Comparison of ENCODE assay signal across 15 cellular contexts in genomic region chr22:44931077-44931540, GRCh38.
DNase-seq lines count a peak whose midpoint lies in the region; TF ChIP-seq lines count a peak whose summit lies in the region.
"Had no signal": no experiment of that assay in that cellular context is flagged by ENCODE, and none has a peak within 500 bp of the region (broad histone marks: within the 10 kb centered on the region; RNA-seq: fewer than 3 reads in every experiment).

No MANE protein-coding gene starts in this region.

- H3K4me3 ChIP-seq in HFF-Myc (replicated peaks; ENCODE audit: low read depth, low read length) (no peak overlapping the region), A673 (ENCODE audit: low read depth, low read length, poor library complexity, severe bottlenecking) (no peak overlapping the region)
- H3K4me3 ChIP-seq: SJSA1 had no signal

- H3K27ac Mint-ChIP-seq in activated CD4-positive, alpha-beta memory T cell treated with anti-CD3 and anti-CD28 coated beads for 36 hours: no peak overlapping the region
- H3K27ac Mint-ChIP-seq: activated naive CD4-positive, alpha-beta T cell treated with anti-CD3 and anti-CD28 coated beads, Interleukin-2, amount 50 U/mL, for 24 hours; progenitor cell of endocrine pancreas had no signal

- H3K27me3 Mint-ChIP-seq in activated CD4-positive, alpha-beta memory T cell treated with anti-CD3 and anti-CD28 coated beads for 36 hours: peaks cover 5% of the 10 kb centered on the region
- H3K27me3 Mint-ChIP-seq: activated naive CD4-positive, alpha-beta T cell treated with anti-CD3 and anti-CD28 coated beads, Interleukin-2, amount 50 U/mL, for 24 hours; progenitor cell of endocrine pancreas had no signal

- H3K36me3 ChIP-seq in A673 (ENCODE audit: insufficient read depth, low read length, poor library complexity, severe bottlenecking): no peaks in the 10 kb centered on the region
- H3K36me3 ChIP-seq: SJSA1 had no signal

- no peaks in the 10 kb centered on the region for H3K9me3 Mint-ChIP-seq in activated CD4-positive, alpha-beta memory T cell treated with anti-CD3 and anti-CD28 coated beads for 36 hours
- H3K9me3 Mint-ChIP-seq: activated naive CD4-positive, alpha-beta T cell treated with anti-CD3 and anti-CD28 coated beads, Interleukin-2, amount 50 U/mL, for 24 hours had no signal

- TF ChIP-seq CTCF in HFF-Myc (IDR thresholded peaks at IDR 0.05; ENCODE audit: low read depth, low read length, missing control alignments) (no peak), A673 (conservative IDR thresholded peaks at IDR 0.05; ENCODE audit: low read depth, low read length) (no peak)

- no TSS peak for BruUV-seq in A673 (replicated peaks; lab: Mats Ljungman, UMichigan)

- peak; percentile 2 for DNase-seq in HFF-Myc (ENCODE audit: extremely low read depth, low read depth)
- DNase-seq in fibroblast of peridontal ligament (ENCODE audit: extremely low read depth): peak; percentile 12
- DNase-seq in left kidney (ENCODE audit: low read depth, low spot score): peak; percentile 89
- DNase-seq in stromal cell of bone marrow (ENCODE audit: low read depth): peak; percentile 2
- no peak for DNase-seq in activated CD4-positive, alpha-beta memory T cell treated with anti-CD3 and anti-CD28 coated beads for 36 hours
- no peak for DNase-seq in RPMI8226
- DNase-seq in HuH-7.5 (ENCODE audit: low spot score): no peak
- DNase-seq in A673 (ENCODE audit: low spot score): no peak
- DNase-seq: foreskin melanocyte; Kasumi-1; NCI-H2029 treated with DMSO at 0.1 percent for 48 hours; NK-92 treated with Interleukin-12 subunit alpha and Interleukin-12 subunit beta, amount 100 ng/mL, for 24 hours had no signal

- intact Hi-C loops in activated CD4-positive, alpha-beta memory T cell treated with anti-CD3 and anti-CD28 coated beads for 36 hours (cut with micrococcal nuclease): no loop called here
- intact Hi-C loops in A673 (cut with micrococcal nuclease; ENCODE audit: unreplicated experiment): no loop called here

- POLR2A ChIA-PET in activated CD4-positive, alpha-beta memory T cell treated with anti-CD3 and anti-CD28 coated beads for 36 hours (lab: Charles Lee): no interaction called here
- POLR2A ChIA-PET in A673 (lab: Charles Lee; ENCODE audit: low non-redundant PET): no interaction called here

- H3K4me1 Mint-ChIP-seq in activated CD4-positive, alpha-beta memory T cell treated with anti-CD3 and anti-CD28 coated beads for 36 hours (ENCODE audit: low read depth): no peaks in the 10 kb centered on the region
- H3K4me1 Mint-ChIP-seq: activated naive CD4-positive, alpha-beta T cell treated with anti-CD3 and anti-CD28 coated beads, Interleukin-2, amount 50 U/mL, for 24 hours had no signal

- CTCF ChIA-PET in activated CD4-positive, alpha-beta memory T cell treated with anti-CD3 and anti-CD28 coated beads for 36 hours (lab: Charles Lee): no interaction called here
- CTCF ChIA-PET in A673 (lab: Charles Lee): no interaction called here

- no peak overlapping the region for H3K4me3 Mint-ChIP-seq in activated CD4-positive, alpha-beta memory T cell treated with anti-CD3 and anti-CD28 coated beads for 36 hours
- H3K4me3 Mint-ChIP-seq: activated naive CD4-positive, alpha-beta T cell treated with anti-CD3 and anti-CD28 coated beads, Interleukin-2, amount 50 U/mL, for 24 hours had no signal

- H3K9me3 ChIP-seq in A673 (ENCODE audit: low read depth, low read length, poor library complexity, severe bottlenecking): no peaks in the 10 kb centered on the region
- H3K9me3 ChIP-seq: SJSA1 had no signal

- H3K4me1 ChIP-seq in A673 (ENCODE audit: insufficient read depth, low read length, poor library complexity, severe bottlenecking): no peaks in the 10 kb centered on the region

- no peaks in the 10 kb centered on the region for H3K27me3 ChIP-seq in A673 (replicated peaks; ENCODE audit: insufficient read depth, low read depth, low read length, poor library complexity)

- no peak overlapping the region for H3K27ac ChIP-seq in A673 (ENCODE audit: low read depth, low read length, poor library complexity, severe bottlenecking)
- H3K27ac ChIP-seq: SJSA1 had no signal

- H3K36me3 Mint-ChIP-seq in activated CD4-positive, alpha-beta memory T cell treated with anti-CD3 and anti-CD28 coated beads for 36 hours: no peaks in the 10 kb centered on the region
- H3K36me3 Mint-ChIP-seq: activated naive CD4-positive, alpha-beta T cell treated with anti-CD3 and anti-CD28 coated beads, Interleukin-2, amount 50 U/mL, for 24 hours had no signal

Comparison
In these comparisons a context has a peak if more than half of its experiments do, and no peak if none do; other contexts are left out.
1. DNase-seq: peak in HFF-Myc (single experiment), fibroblast of peridontal ligament (single experiment), left kidney (single experiment) and stromal cell of bone marrow (single experiment); none in activated CD4-positive, alpha-beta memory T cell treated with anti-CD3 and anti-CD28 coated beads for 36 hours (single experiment), RPMI8226 (single experiment), HuH-7.5 (single experiment) and A673 (single experiment).